Comparison of ENCODE assay signal across 28 cellular contexts in the genomic region with DNA sequence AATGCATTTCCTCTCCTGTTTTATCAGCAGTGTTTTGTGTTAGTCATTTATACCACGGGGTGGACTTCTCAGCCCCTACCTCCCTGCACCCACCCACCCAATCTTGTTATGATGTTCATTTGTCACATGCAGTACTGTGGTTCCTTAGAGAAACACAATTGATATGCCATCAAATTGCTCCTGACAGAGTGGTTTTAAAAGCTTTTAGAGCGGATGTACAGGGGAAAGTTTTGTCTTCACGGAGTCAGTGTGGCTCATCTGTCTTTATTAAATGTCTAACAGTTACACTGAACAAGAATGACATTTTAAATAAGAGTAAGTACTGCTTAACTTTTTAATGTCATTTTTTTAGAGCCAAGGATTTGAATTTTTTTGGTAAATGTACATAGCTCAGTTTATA.
"Had no signal": no experiment of that assay in that cellular context is flagged by ENCODE, and none has a peak within 500 bp of the region (broad histone marks: within the 10 kb centered on the region; RNA-seq: fewer than 3 reads in every experiment).

No MANE protein-coding gene starts in this region.

- H3K27me3 Mint-ChIP-seq: naive B cell; stimulated activated naive B cell treated with anti-CD40 and anti-IgM and Interleukin-4, amounts not matched to agents 10 μg/mL and 1 μg/mL and 100 μg/mL, for 72 hours; stimulated activated naive CD8-positive, alpha-beta T cell treated with anti-CD3 and anti-CD28 coated beads, Interleukin-15, Interleukin-2, amounts not matched to agents 100 ng/mL and 50 ng/mL, for 24 hours; type B pancreatic cell had no signal

- ATAC-seq: left cardiac atrium; left lung; natural killer cell; pancreas; right cardiac atrium; sciatic nerve; stimulated activated naive B cell treated with anti-CD40 and anti-IgM and Interleukin-4, amounts not matched to agents 10 μg/mL and 1 μg/mL and 100 μg/mL, for 72 hours had no signal

- H3K4me1 ChIP-seq: left lung, pancreas, prostate gland, suprapubic skin, tibial nerve, uterus had no signal

- H3K27ac ChIP-seq: left lung, pancreas, prostate gland, skin epidermis, suprapubic skin, thoracic aorta, tibial nerve, uterus had no signal

- H3K27ac Mint-ChIP-seq: mesothelial cell of epicardium; naive B cell; natural killer cell; nephron progenitor cell; stimulated activated naive B cell treated with anti-CD40 and anti-IgM and Interleukin-4, amounts not matched to agents 10 μg/mL and 1 μg/mL and 100 μg/mL, for 72 hours; stimulated activated naive CD8-positive, alpha-beta T cell treated with anti-CD3 and anti-CD28 coated beads, Interleukin-15, Interleukin-2, amounts not matched to agents 100 ng/mL and 50 ng/mL, for 24 hours; type B pancreatic cell had no signal

- H3K9me3 ChIP-seq: left lung, pancreas, prostate gland, suprapubic skin, thoracic aorta, tibial nerve, uterus had no signal

- FAIRE-seq: keratinocyte, pancreas had no signal

- DNase-seq: hippocampal formation; kidney glomerular epithelial cell; left cardiac atrium; left lung; mesendoderm; naive B cell; natural killer cell; nephron progenitor cell; pancreas; retina; right cardiac atrium; stimulated activated CD4-positive, alpha-beta T cell treated with anti-CD3 and anti-CD28 coated beads, Interleukin-12 subunit alpha, Interleukin-12 subunit beta, amount 100 ng/mL, for 4 hours; stimulated activated CD4-positive, alpha-beta T cell treated with anti-CD3 and anti-CD28 coated beads, Interleukin-15, amount 100 ng/mL, for 24 hours; stimulated activated CD4-positive, alpha-beta T cell treated with anti-CD3 and anti-CD28 coated beads, Interleukin-2, amount 100 ng/mL, for 24 hours; stimulated activated CD4-positive, alpha-beta T cell treated with anti-CD3 and anti-CD28 coated beads, Interleukin-4, amount 100 ng/mL, for 1 hour; stimulated activated naive B cell treated with anti-CD40 and anti-IgM and Interleukin-4, amounts not matched to agents 10 μg/mL and 1 μg/mL and 100 μg/mL, for 72 hours; uterus had no signal

- H3K27me3 ChIP-seq: left lung, pancreas, suprapubic skin, tibial nerve, uterus had no signal

- H3K4me3 ChIP-seq: left lung, lung, pancreas, prostate gland, skin epidermis, suprapubic skin, thoracic aorta, tibial nerve, uterus had no signal

- H3K4me3 Mint-ChIP-seq: mesothelial cell of epicardium; naive B cell; natural killer cell; nephron progenitor cell; stimulated activated naive B cell treated with anti-CD40 and anti-IgM and Interleukin-4, amounts not matched to agents 10 μg/mL and 1 μg/mL and 100 μg/mL, for 72 hours; stimulated activated naive CD8-positive, alpha-beta T cell treated with anti-CD3 and anti-CD28 coated beads, Interleukin-15, Interleukin-2, amounts not matched to agents 100 ng/mL and 50 ng/mL, for 24 hours; type B pancreatic cell had no signal

- H3K36me3 Mint-ChIP-seq: mesothelial cell of epicardium; naive B cell; natural killer cell; stimulated activated naive B cell treated with anti-CD40 and anti-IgM and Interleukin-4, amounts not matched to agents 10 μg/mL and 1 μg/mL and 100 μg/mL, for 72 hours; type B pancreatic cell had no signal

- H3K9me3 Mint-ChIP-seq: mesothelial cell of epicardium, nephron progenitor cell, type B pancreatic cell had no signal

- H3K4me1 Mint-ChIP-seq: naive B cell; natural killer cell; stimulated activated naive B cell treated with anti-CD40 and anti-IgM and Interleukin-4, amounts not matched to agents 10 μg/mL and 1 μg/mL and 100 μg/mL, for 72 hours had no signal

- H3K36me3 ChIP-seq: left lung, pancreas, prostate gland, suprapubic skin, thoracic aorta, tibial nerve, uterus had no signal
